22 cellular contexts compared by ENCODE assay signal in genomic region chr13:20001351-20001750, GRCh38. TPM values are rescaled to one million over a fixed set of nuclear protein-coding genes. Genes with fewer than 3 reads are reported as not detected.
DNase-seq lines count a peak whose midpoint lies in the region; ATAC-seq, FAIRE-seq and TF ChIP-seq lines count a peak whose summit lies in the region.
"Had no signal": no experiment of that assay in that cellular context is flagged by ENCODE, and none has a peak within 500 bp of the region (broad histone marks: within the 10 kb centered on the region; RNA-seq: fewer than 3 reads in every experiment).

No MANE protein-coding gene starts in this region.

- TF ChIP-seq CTCF in neural crest cell (conservative IDR thresholded peaks at IDR 0.05), result no peak

- H3K27ac Mint-ChIP-seq in T-helper 17 cell (peak overlapping the region; percentile 70), neural crest cell (ENCODE audit: unreplicated experiment) (peak overlapping the region; percentile 29)
- peak overlapping the region; percentile 41 for H3K27ac Mint-ChIP-seq in central memory CD8-positive, alpha-beta T cell (ENCODE audit: low read depth)
- H3K27ac Mint-ChIP-seq: activated CD8-positive, alpha-beta T cell treated with anti-CD3 and anti-CD28 coated beads, Interleukin-2, amount 10 ng/mL, durations not matched to agents 7 days and 5 days had no signal

- ATAC-seq in T-helper 17 cell (no peak), GM18505 (IDR thresholded peaks at IDR 0.05; ENCODE audit: unreplicated experiment) (no peak), GM18861 (IDR thresholded peaks at IDR 0.05; ENCODE audit: unreplicated experiment) (no peak)
- no peak for ATAC-seq in central memory CD8-positive, alpha-beta T cell (replicated peaks; ENCODE audit: extremely low read depth, poor library complexity, severe bottlenecking)
- ATAC-seq: activated CD8-positive, alpha-beta T cell treated with anti-CD3 and anti-CD28 coated beads, Interleukin-2, amount 10 ng/mL, durations not matched to agents 7 days and 5 days had no signal

- H3K9me3 Mint-ChIP-seq in central memory CD8-positive, alpha-beta T cell, result no peaks in the 10 kb centered on the region
- no peaks in the 10 kb centered on the region for H3K9me3 Mint-ChIP-seq in neural crest cell

- H3K36me3 Mint-ChIP-seq in T-helper 17 cell (ENCODE audit: low read depth) (peaks cover 2% of the 10 kb centered on the region), neural crest cell (ENCODE audit: low read depth) (peaks cover 8% of the 10 kb centered on the region)
- peaks cover 40% of the 10 kb centered on the region for H3K36me3 Mint-ChIP-seq in central memory CD8-positive, alpha-beta T cell (ENCODE audit: insufficient read depth)

- no peaks in the 10 kb centered on the region for H3K9me3 ChIP-seq in T-helper 17 cell (ENCODE audit: control insufficient read depth, low read length, poor library complexity, severe bottlenecking)
- H3K9me3 ChIP-seq: transverse colon had no signal

- TF ChIP-seq POLR2A in GM18505 (IDR thresholded peaks at IDR 0.05; ENCODE audit: borderline replicate concordance, extremely low read depth, insufficient read depth, insufficient read length), result no peak

- H3K4me1 Mint-ChIP-seq in T-helper 17 cell (peaks cover 33% of the 10 kb centered on the region), neural crest cell (peaks cover 7% of the 10 kb centered on the region)
- peaks cover 43% of the 10 kb centered on the region for H3K4me1 Mint-ChIP-seq in central memory CD8-positive, alpha-beta T cell

- no peaks in the 10 kb centered on the region for H3K27me3 Mint-ChIP-seq in T-helper 17 cell
- H3K27me3 Mint-ChIP-seq in central memory CD8-positive, alpha-beta T cell, result no peaks in the 10 kb centered on the region
- H3K27me3 Mint-ChIP-seq in neural crest cell (ENCODE audit: low read depth), result no peaks in the 10 kb centered on the region

- DNase-seq in SIG-M5 treated with dmso at 0.1 percent for 504 hours (lab: John Stamatoyannopoulos, UW; ENCODE audit: unreplicated experiment) (peak; percentile 38), SIG-M5 (lab: John Stamatoyannopoulos, UW) (no peak), T-helper 17 cell (no peak), neural crest cell (ENCODE audit: low read depth, low spot score) (no peak), GM19239 (ENCODE audit: insufficient read length, low spot score) (no peak)
- DNase-seq in central memory CD8-positive, alpha-beta T cell (ENCODE audit: low spot score in 2 of 2), result no peak
- DNase-seq: 8988T; activated CD8-positive, alpha-beta T cell treated with anti-CD3 and anti-CD28 coated beads, Interleukin-2, amount 10 ng/mL, durations not matched to agents 7 days and 5 days; activated naive CD4-positive, alpha-beta T cell; activated T-cell treated with anti-CD3 and anti-CD28 coated beads for 4 hours; anterior cingulate cortex; caudate nucleus; dermis blood vessel endothelial cell; DMS53; kidney; NCI-H187; occipital lobe; stimulated activated CD4-positive, alpha-beta T cell treated with anti-CD3 and anti-CD28 coated beads, Interleukin-1b, Interleukin-23, amount 100 ng/mL, for 48 hours; transverse colon had no signal

- no peak overlapping the region for H3K4me3 Mint-ChIP-seq in T-helper 17 cell
- no peak overlapping the region for H3K4me3 Mint-ChIP-seq in central memory CD8-positive, alpha-beta T cell
- H3K4me3 Mint-ChIP-seq in neural crest cell, result no peak overlapping the region
- H3K4me3 Mint-ChIP-seq: activated CD8-positive, alpha-beta T cell treated with anti-CD3 and anti-CD28 coated beads, Interleukin-2, amount 10 ng/mL, durations not matched to agents 7 days and 5 days had no signal

- FAIRE-seq in GM19239 (lab: Jason Lieb, UNC), result no peak
- FAIRE-seq: endometrium, kidney had no signal

RNA-seq across cellular contexts. Expression of gene ZMYM2, which starts 42.8 kb away (rescaled TPM):
- 100 to 1,000 TPM; 103 to 115 TPM for total RNA-seq in T-helper 17 cell
- 134 TPM in 2 replicates for total RNA-seq in neural crest cell
